In the genomic region with DNA sequence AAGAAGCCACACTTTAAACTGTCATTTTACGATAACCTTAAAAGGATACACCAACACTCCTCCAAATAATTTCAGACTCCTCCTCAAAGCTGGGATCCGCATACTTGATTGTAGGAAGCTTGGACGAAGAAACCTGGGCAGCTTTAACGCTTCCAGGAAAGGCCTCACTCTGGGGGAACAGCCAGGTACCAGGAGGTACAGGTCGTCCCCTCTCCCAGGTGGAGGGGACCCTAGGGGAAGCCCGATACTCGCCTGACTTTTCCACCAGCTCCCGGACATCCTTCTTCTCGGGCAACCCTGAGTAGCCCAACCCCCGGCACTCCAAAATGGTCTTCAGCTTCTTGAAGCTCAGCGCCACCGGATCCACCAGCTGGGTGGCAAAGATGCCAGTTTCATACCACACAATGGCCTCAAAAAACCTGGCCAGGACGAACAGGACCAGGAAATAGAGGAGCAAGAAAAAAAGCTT, we compare ENCODE assay signal across 8 cellular contexts. TPM values are rescaled to one million over a fixed set of nuclear protein-coding genes. Genes with fewer than 3 reads are reported as not detected.
DNase-seq lines count a peak whose midpoint lies in the region; ATAC-seq, FAIRE-seq and TF ChIP-seq lines count a peak whose summit lies in the region.

No MANE protein-coding gene starts in this region.

- no peak for DNase-seq in AG04450 (ENCODE audit: low read depth, low spot score)
- DNase-seq in SK-N-SH: peak; percentile 38
- peak; percentile 9 for DNase-seq in central memory CD4-positive, alpha-beta T cell
- DNase-seq in left kidney (ENCODE audit: low read depth, low spot score): peak; percentile 73
- peak in 2 of 3 donors; percentile 3 to 18 for DNase-seq in stimulated activated CD4-positive, alpha-beta T cell treated with anti-CD3 and anti-CD28 coated beads, TNF-alpha, amount 100 ng/mL, for 48 hours (ENCODE audit: low read depth in 3 of 3)
- DNase-seq in RCC 7860 (ENCODE audit: low spot score): no peak

- POLR2A ChIA-PET in AG04450 (lab: Yijun Ruan, JAX): interaction anchor here (0.6 to 1.2 kb wide), 4 partner anchors 14 to 181 kb away, joined by 4 to 6 read pairs (median 4); a partner anchor contains a TSS
- POLR2A ChIA-PET in SK-N-SH (lab: Yijun Ruan, JAX): interaction anchor here (0.8 to 1.1 kb wide), 2 partner anchors 59 to 180 kb away, joined by 3 read pairs; a partner anchor contains a TSS

- H4K20me1 ChIP-seq in SK-N-SH (ENCODE audit: insufficient read depth): peaks cover 13% of the 10 kb centered on the region

- H3F3A ChIP-seq in SK-N-SH (replicated peaks; ENCODE audit: insufficient read depth): peaks cover 4% of the 10 kb centered on the region

- no peak for FAIRE-seq in RCC 7860 (lab: Jason Lieb, UNC)

- H3K9me3 ChIP-seq in AG04450 (ENCODE audit: control insufficient read depth, insufficient read depth, low read length) (no peaks in the 10 kb centered on the region), SK-N-SH (no peaks in the 10 kb centered on the region)

- H3K27me3 ChIP-seq in AG04450 (ENCODE audit: control insufficient read depth, insufficient read depth, low read length) (no peaks in the 10 kb centered on the region), SK-N-SH (ENCODE audit: insufficient read depth) (no peaks in the 10 kb centered on the region)

- CTCF ChIA-PET in AG04450 (lab: Charles Lee): interaction anchor here (0.9 kb wide), 1 partner anchor 142 kb away, joined by 3 read pairs; no protein-coding TSS in a partner anchor
- CTCF ChIA-PET in SK-N-SH (lab: Yijun Ruan, JAX): interaction anchor here (1.7 kb wide), 2 partner anchors 59 to 402 kb away, joined by 4 to 5 read pairs; a partner anchor contains a TSS

- H3K27ac ChIP-seq in AG04450 (ENCODE audit: low read depth, low read length) (no peak overlapping the region), SK-N-SH (ENCODE audit: low read depth in 2 of 2, low read length in 1 of 2) (peak overlapping the region; percentile 83 to 96)

- H3K79me2 ChIP-seq in SK-N-SH (ENCODE audit: insufficient read depth): peaks cover 47% of the 10 kb centered on the region

- H3K4me1 ChIP-seq in SK-N-SH (ENCODE audit: control insufficient read depth in 1 of 2, insufficient read depth in 2 of 2, low read depth in 1 of 2, low read length in 1 of 2): peaks cover 3 to 7% of the 10 kb centered on the region in 2 experiments; a peak in 2 of 4 replicates

- no peak for TF ChIP-seq RAD21 in SK-N-SH (IDR thresholded peaks at IDR 0.05; ENCODE audit: low read length)

- H3K9me2 ChIP-seq in SK-N-SH: no peaks in the 10 kb centered on the region

- H3K4me3 ChIP-seq in AG04450 (ENCODE audit: low read depth, low read length) (peak overlapping the region; percentile 82), SK-N-SH (ENCODE audit: low read depth in 2 of 2, low read length in 1 of 2) (peak overlapping the region; percentile 90 to 99)

- TF ChIP-seq EP300 in SK-N-SH (IDR thresholded peaks at IDR 0.05; ENCODE audit: borderline replicate concordance in 1 of 2, low read depth in 1 of 2, low read length in 1 of 2): no peak

- 2% methylated on average over 13 of the region's 13 CpGs for WGBS in SK-N-SH (ENCODE audit: low lambda C conversion rate)

- TF ChIP-seq CTCF in AG04450 (IDR thresholded peaks at IDR 0.05; ENCODE audit: low read depth, low read length) (no peak), SK-N-SH (IDR thresholded peaks at IDR 0.05) (no peak)

- peak overlapping the region; percentile 95 for H3K4me2 ChIP-seq in SK-N-SH

- H2AFZ ChIP-seq in SK-N-SH (ENCODE audit: low read depth): peak overlapping the region; percentile 90

- peak; percentile 1 for ATAC-seq in GM18909 (IDR thresholded peaks at IDR 0.05; ENCODE audit: poor library complexity, unreplicated experiment)
- ATAC-seq in GM18861 (IDR thresholded peaks at IDR 0.05; ENCODE audit: unreplicated experiment): no peak

- H3K9ac ChIP-seq in SK-N-SH: peak overlapping the region; percentile 95

- peaks cover 12 to 28% of the 10 kb centered on the region in 2 experiments for H3K36me3 ChIP-seq in SK-N-SH (replicated peaks in 1 of 2; ENCODE audit: control insufficient read depth in 1 of 2, insufficient read depth in 2 of 2, low read length in 1 of 2)

TF ChIP-seq in SK-N-SH, 30 proteins besides CTCF, POLR2A, EP300 and RAD21:
- TF ChIP-seq NFIC (IDR thresholded peaks at IDR 0.05; ENCODE audit: borderline replicate concordance) (no peak), CHD2 (IDR thresholded peaks at IDR 0.05; ENCODE audit: low read length, partially characterized antibody) (no peak), GABPA (IDR thresholded peaks at IDR 0.05; ENCODE audit: low read depth) (no peak), TCF12 (IDR thresholded peaks at IDR 0.05) (no peak), GATA2 (CRISPR knock-in tag; IDR thresholded peaks at IDR 0.05) (no peak), RFX5 (IDR thresholded peaks at IDR 0.05; ENCODE audit: low read length) (no peak), SIN3A (IDR thresholded peaks at IDR 0.05; ENCODE audit: borderline replicate concordance, low read depth, low read length) (no peak)
- TF ChIP-seq, protein P1, sequence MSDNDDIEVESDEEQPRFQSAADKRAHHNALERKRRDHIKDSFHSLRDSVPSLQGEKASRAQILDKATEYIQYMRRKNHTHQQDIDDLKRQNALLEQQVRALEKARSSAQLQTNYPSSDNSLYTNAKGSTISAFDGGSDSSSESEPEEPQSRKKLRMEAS (IDR thresholded peaks at IDR 0.05; ENCODE audit: low read depth): no peak

RNA-seq across cellular contexts. Expression of a gene that starts 1.2 kb away (rescaled TPM):
- 12.6 and 17.6 TPM in 2 replicates for polyA plus RNA-seq in AG04450 (2011; rRNA removed)
- 8.0 and 13.4 TPM in 2 replicates for polyA minus RNA-seq in AG04450 (2011; rRNA and poly(A)+ RNA removed)
- 7.0 and 8.8 TPM in 2 replicates for polyA plus RNA-seq in SK-N-SH (2012; rRNA removed)
- polyA plus RNA-seq in SK-N-SH (2012; cell fraction: cytosol; rRNA removed): 9.5 and 11.1 TPM in 2 replicates
- polyA plus RNA-seq in SK-N-SH (2012; cell fraction: nucleus; rRNA removed): 6.5 and 14.5 TPM in 2 replicates

RNA-seq across cellular contexts. Expression of a gene that starts 59.2 kb away (rescaled TPM):
- 125 and 154 TPM in 2 replicates for polyA plus RNA-seq in AG04450 (2011; rRNA removed)
- 54.5 and 62.5 TPM in 2 replicates for polyA minus RNA-seq in AG04450 (2011; rRNA and poly(A)+ RNA removed)
- 75.3 and 85.5 TPM in 2 replicates for polyA plus RNA-seq in SK-N-SH (2012; rRNA removed)
- polyA plus RNA-seq in SK-N-SH (2012; cell fraction: cytosol; rRNA removed): 117 and 141 TPM in 2 replicates
- 22.3 and 30.6 TPM in 2 replicates for polyA plus RNA-seq in SK-N-SH (2012; cell fraction: nucleus; rRNA removed)

Comparison
In these comparisons a context has a peak if more than half of its experiments do, and no peak if none do; other contexts are left out.
1. DNase-seq: peak in SK-N-SH (single experiment), central memory CD4-positive, alpha-beta T cell (single experiment), left kidney (single experiment) and stimulated activated CD4-positive, alpha-beta T cell treated with anti-CD3 and anti-CD28 coated beads, TNF-alpha, amount 100 ng/mL, for 48 hours (2 of 3); none in AG04450 (single experiment) and RCC 7860 (single experiment).